1 cellular context compared by ENCODE assay signal in genomic region chr2:113126845-113127645, GRCh38.
A peak's percentile ranks its signal among the peaks of the same experiment; 100 is the strongest.
TF ChIP-seq lines count a peak whose summit lies in the region.

Gene IL1RN (plus strand): TSS chr2:113127598. CDS start chr2:113127625, 27 bp downstream.

TF ChIP-seq in HepG2, 621 proteins besides CTCF, POLR2A, EP300 and RAD21 (continued from another document and continues in another):
- TF ChIP-seq ATF5 (CRISPR knock-in tag; IDR thresholded peaks at IDR 0.05; ENCODE audit: low read depth) (no peak), GFI1 (CRISPR knock-in tag; IDR thresholded peaks at IDR 0.05; ENCODE audit: borderline replicate concordance) (peak; percentile 78), ZNF20 (CRISPR knock-in tag; IDR thresholded peaks at IDR 0.05) (no peak), PAWR (CRISPR knock-in tag; IDR thresholded peaks at IDR 0.05; ENCODE audit: borderline replicate concordance) (no peak), ZNF326 (CRISPR knock-in tag; IDR thresholded peaks at IDR 0.05; ENCODE audit: borderline replicate concordance) (no peak), ZNF777 (CRISPR knock-in tag; IDR thresholded peaks at IDR 0.05) (no peak), TEAD2 (CRISPR knock-in tag; IDR thresholded peaks at IDR 0.05) (no peak), NFIC (IDR thresholded peaks at IDR 0.05; ENCODE audit: low read length) (peak; percentile 97), ZFP36 (IDR thresholded peaks at IDR 0.05; ENCODE audit: borderline replicate concordance, low read depth, low read length, partially characterized antibody) (no peak), SCMH1 (CRISPR knock-in tag; IDR thresholded peaks at IDR 0.05; ENCODE audit: borderline replicate concordance) (no peak), ZNF256 (CRISPR knock-in tag; conservative IDR thresholded peaks at IDR 0.05) (no peak), NPAS2 (CRISPR knock-in tag; IDR thresholded peaks at IDR 0.05; ENCODE audit: borderline replicate concordance) (peak; percentile 80; the same call in 1 of the 2 replicates), ZNF276 (CRISPR knock-in tag; IDR thresholded peaks at IDR 0.05; ENCODE audit: low read depth) (no peak), ZNF280B (CRISPR knock-in tag; IDR thresholded peaks at IDR 0.05; ENCODE audit: borderline replicate concordance) (no peak), SYNCRIP (IDR thresholded peaks at IDR 0.05; ENCODE audit: insufficient read depth, low read depth, low read length) (no peak), REPIN1 (CRISPR knock-in tag; IDR thresholded peaks at IDR 0.05; ENCODE audit: borderline replicate concordance, low read depth) (peak; percentile 86; the same call in 1 of the 2 replicates), POGK (CRISPR knock-in tag; conservative IDR thresholded peaks at IDR 0.05) (peak; percentile 66; the same call in 1 of the 2 replicates), SALL1 (CRISPR knock-in tag; IDR thresholded peaks at IDR 0.05) (peak; percentile 99), AKNA (CRISPR knock-in tag; IDR thresholded peaks at IDR 0.05; ENCODE audit: borderline replicate concordance) (no peak), TFDP2 (CRISPR knock-in tag; IDR thresholded peaks at IDR 0.05) (peak; percentile 69), BORCS8-MEF2B (CRISPR knock-in tag; IDR thresholded peaks at IDR 0.05) (no peak), HBP1 (CRISPR knock-in tag; IDR thresholded peaks at IDR 0.05; ENCODE audit: low read depth) (peak; percentile 59; the same call in 1 of the 2 replicates), FOXP4 (CRISPR knock-in tag; IDR thresholded peaks at IDR 0.05) (peak; percentile 95), ZNF501 (CRISPR knock-in tag; IDR thresholded peaks at IDR 0.05) (no peak; the same call in 1 of the 2 replicates), ZNF672 (CRISPR knock-in tag; IDR thresholded peaks at IDR 0.05) (no peak), SAFB2 (CRISPR knock-in tag; IDR thresholded peaks at IDR 0.05; ENCODE audit: borderline replicate concordance, low read depth) (no peak), ARID4A (CRISPR knock-in tag; IDR thresholded peaks at IDR 0.05; ENCODE audit: borderline replicate concordance) (peak; percentile 68; the same call in 1 of the 2 replicates), THAP8 (CRISPR knock-in tag; IDR thresholded peaks at IDR 0.05; ENCODE audit: borderline replicate concordance) (no peak), ZNF703 (CRISPR knock-in tag; IDR thresholded peaks at IDR 0.05; ENCODE audit: borderline replicate concordance) (peak; percentile 33; the same call in 1 of the 2 replicates)
